Comparison of ENCODE assay signal across 24 cellular contexts in the genomic region with DNA sequence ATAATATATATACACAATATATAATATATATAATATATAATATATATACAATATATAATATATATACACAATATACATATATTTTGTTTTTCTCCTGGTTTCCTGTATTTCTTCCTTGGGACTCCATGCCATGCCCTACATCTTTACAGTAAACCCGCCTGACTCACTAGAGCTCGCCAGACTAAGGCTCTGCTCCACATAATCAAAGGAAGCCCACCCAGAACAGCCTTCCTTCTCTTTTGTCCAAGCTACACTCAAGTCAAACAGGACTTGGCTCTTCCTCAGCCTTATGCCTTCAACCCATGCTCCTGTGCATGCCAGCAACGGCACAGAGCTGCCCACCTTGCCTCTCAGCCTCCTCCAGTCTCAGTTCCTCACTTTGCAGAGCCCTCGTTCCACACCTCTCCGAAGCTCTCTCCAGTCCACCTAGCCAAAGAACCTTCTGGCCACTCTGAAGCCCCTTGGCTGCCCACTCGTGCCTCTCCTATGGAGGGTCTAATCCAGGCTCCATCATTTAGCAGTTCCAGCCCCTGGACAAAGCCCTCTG.
DNase-seq lines count a peak whose midpoint lies in the region; ATAC-seq lines count a peak whose summit lies in the region.
"Had no signal": no experiment of that assay in that cellular context is flagged by ENCODE, and none has a peak within 500 bp of the region (broad histone marks: within the 10 kb centered on the region; RNA-seq: fewer than 3 reads in every experiment).

No MANE protein-coding gene starts in this region.

- intact Hi-C loops in activated CD4-positive, alpha-beta T cell treated with anti-CD3 and anti-CD28 coated beads, Interleukin-2, amount 10 ng/mL, durations not matched to agents 24 days and 14 days (cut with micrococcal nuclease) = no loop called here

- no peak overlapping the region for H3K4me3 ChIP-seq in Karpas-422 (ENCODE audit: low read length)
- H3K4me3 ChIP-seq: esophagus squamous epithelium, mucosa of descending colon, smooth muscle cell had no signal

- POLR2A ChIA-PET in activated CD4-positive, alpha-beta T cell treated with anti-CD3 and anti-CD28 coated beads, Interleukin-2, amount 10 ng/mL, durations not matched to agents 7 days and 5 days (lab: Charles Lee) = no interaction called here

- H3K36me3 ChIP-seq in Karpas-422 (ENCODE audit: insufficient read depth, low read length) = peaks cover 73% of the 10 kb centered on the region
- H3K36me3 ChIP-seq: neutrophil had no signal

- H2AFZ ChIP-seq in Karpas-422 (ENCODE audit: low read length) = no peak overlapping the region

- H3K36me3 Mint-ChIP-seq in activated CD4-positive, alpha-beta T cell treated with anti-CD3 and anti-CD28 coated beads, Interleukin-2, amount 10 ng/mL, durations not matched to agents 7 days and 5 days (ENCODE audit: low read depth) = peaks cover 38% of the 10 kb centered on the region
- H3K36me3 Mint-ChIP-seq in activated CD4-positive, alpha-beta T cell treated with anti-CD3 and anti-CD28 coated beads, Interleukin-2, amount 10 ng/mL, durations not matched to agents 24 days and 14 days (ENCODE audit: low read depth) = peaks cover 52% of the 10 kb centered on the region
- peaks cover 85% of the 10 kb centered on the region for H3K36me3 Mint-ChIP-seq in activated T-helper 17 cell treated with anti-CD3 and anti-CD28 coated beads, Interleukin-2, amount 50 U/mL, for 72 hours (ENCODE audit: low read depth)
- H3K36me3 Mint-ChIP-seq in stimulated activated effector memory CD8-positive, alpha-beta T cell treated with anti-CD3 and anti-CD28 coated beads, Interleukin-12 subunit alpha, Interleukin-12 subunit beta, amount 100 ng/mL, for 72 hours = peaks cover 80% of the 10 kb centered on the region

- no peak overlapping the region for H3K4me3 Mint-ChIP-seq in activated CD4-positive, alpha-beta T cell treated with anti-CD3 and anti-CD28 coated beads, Interleukin-2, amount 10 ng/mL, durations not matched to agents 7 days and 5 days
- no peak overlapping the region for H3K4me3 Mint-ChIP-seq in activated CD4-positive, alpha-beta T cell treated with anti-CD3 and anti-CD28 coated beads, Interleukin-2, amount 10 ng/mL, durations not matched to agents 24 days and 14 days
- H3K4me3 Mint-ChIP-seq in activated T-helper 17 cell treated with anti-CD3 and anti-CD28 coated beads, Interleukin-2, amount 50 U/mL, for 72 hours = no peak overlapping the region
- no peak overlapping the region for H3K4me3 Mint-ChIP-seq in stimulated activated effector memory CD8-positive, alpha-beta T cell treated with anti-CD3 and anti-CD28 coated beads, Interleukin-12 subunit alpha, Interleukin-12 subunit beta, amount 100 ng/mL, for 72 hours
- H3K4me3 Mint-ChIP-seq: H9, T-cell had no signal

- H3K4me2 ChIP-seq in Karpas-422 (ENCODE audit: low read depth, low read length, poor library complexity, severe bottlenecking) = no peak overlapping the region
- H3K4me2 ChIP-seq: smooth muscle cell had no signal

- H3K27ac Mint-ChIP-seq in activated CD4-positive, alpha-beta T cell treated with anti-CD3 and anti-CD28 coated beads, Interleukin-2, amount 10 ng/mL, durations not matched to agents 7 days and 5 days = no peak overlapping the region
- H3K27ac Mint-ChIP-seq in activated CD4-positive, alpha-beta T cell treated with anti-CD3 and anti-CD28 coated beads, Interleukin-2, amount 10 ng/mL, durations not matched to agents 24 days and 14 days = no peak overlapping the region
- H3K27ac Mint-ChIP-seq in activated T-helper 17 cell treated with anti-CD3 and anti-CD28 coated beads, Interleukin-2, amount 50 U/mL, for 72 hours = peak overlapping the region; percentile 53
- H3K27ac Mint-ChIP-seq in stimulated activated effector memory CD8-positive, alpha-beta T cell treated with anti-CD3 and anti-CD28 coated beads, Interleukin-12 subunit alpha, Interleukin-12 subunit beta, amount 100 ng/mL, for 72 hours = peak overlapping the region; percentile 67
- H3K27ac Mint-ChIP-seq: activated T-helper 2 cell treated with anti-CD3 and anti-CD28 coated beads, Interferon-gamma antibody, Interleukin-2, Interleukin-4, amounts not matched to agents 10 μg/mL and 5 μg/mL and 100 μg/mL, durations not matched to agents 14 hours and 24 hours and 36 hours; H9 had no signal

- peaks cover 7% of the 10 kb centered on the region; the same call in 1 of the 2 replicates for H4K20me1 ChIP-seq in Karpas-422 (ENCODE audit: insufficient read depth, low read depth, low read length)

- H3K9me3 Mint-ChIP-seq in activated CD4-positive, alpha-beta T cell treated with anti-CD3 and anti-CD28 coated beads, Interleukin-2, amount 10 ng/mL, durations not matched to agents 7 days and 5 days = no peaks in the 10 kb centered on the region
- H3K9me3 Mint-ChIP-seq in activated CD4-positive, alpha-beta T cell treated with anti-CD3 and anti-CD28 coated beads, Interleukin-2, amount 10 ng/mL, durations not matched to agents 24 days and 14 days = no peaks in the 10 kb centered on the region
- H3K9me3 Mint-ChIP-seq in activated T-helper 17 cell treated with anti-CD3 and anti-CD28 coated beads, Interleukin-2, amount 50 U/mL, for 72 hours = no peaks in the 10 kb centered on the region
- H3K9me3 Mint-ChIP-seq in stimulated activated effector memory CD8-positive, alpha-beta T cell treated with anti-CD3 and anti-CD28 coated beads, Interleukin-12 subunit alpha, Interleukin-12 subunit beta, amount 100 ng/mL, for 72 hours = no peaks in the 10 kb centered on the region
- H3K9me3 Mint-ChIP-seq: activated T-helper 2 cell treated with anti-CD3 and anti-CD28 coated beads, Interferon-gamma antibody, Interleukin-2, Interleukin-4, amounts not matched to agents 10 μg/mL and 5 μg/mL and 100 μg/mL, durations not matched to agents 14 hours and 24 hours and 36 hours; T-cell had no signal

- H3K9me2 ChIP-seq in Karpas-422 (replicated peaks; ENCODE audit: insufficient read depth, low read length) = no peaks in the 10 kb centered on the region

- peak; percentile 13 for DNase-seq in activated CD4-positive, alpha-beta T cell treated with anti-CD3 and anti-CD28 coated beads, Interleukin-2, amount 10 ng/mL, durations not matched to agents 7 days and 5 days
- DNase-seq in activated CD4-positive, alpha-beta T cell treated with anti-CD3 and anti-CD28 coated beads, Interleukin-2, amount 10 ng/mL, durations not matched to agents 24 days and 14 days = no peak
- DNase-seq in Karpas-422 (no peak), putamen (ENCODE audit: low spot score) (no peak), NCI-H128 (lab: John Stamatoyannopoulos, UW; ENCODE audit: unreplicated experiment) (no peak)
- DNase-seq in stimulated activated effector memory CD8-positive, alpha-beta T cell treated with anti-CD3 and anti-CD28 coated beads, Interleukin-12 subunit alpha, Interleukin-12 subunit beta, amount 100 ng/mL, for 72 hours (ENCODE audit: low spot score in 2 of 2) = no peak
- DNase-seq: activated CD8-positive, alpha-beta memory T cell treated with anti-CD3 and anti-CD28 coated beads for 24 hours; amygdala; C1 segment of cervical spinal cord; DMS 273 treated with DMSO at 0.1 percent for 48 hours; effector CD8-positive, alpha-beta T cell; esophagus squamous epithelium; H9; mucosa of descending colon; NCI-H146; NCI-H2227 treated with DMSO at 0.1 percent for 48 hours; stimulated activated CD4-positive, alpha-beta T cell treated with anti-CD3 and anti-CD28 coated beads, Interleukin-4, amount 100 ng/mL, for 24 hours; T-cell had no signal

- no peaks in the 10 kb centered on the region for H3K27me3 Mint-ChIP-seq in activated CD4-positive, alpha-beta T cell treated with anti-CD3 and anti-CD28 coated beads, Interleukin-2, amount 10 ng/mL, durations not matched to agents 7 days and 5 days
- H3K27me3 Mint-ChIP-seq in activated CD4-positive, alpha-beta T cell treated with anti-CD3 and anti-CD28 coated beads, Interleukin-2, amount 10 ng/mL, durations not matched to agents 24 days and 14 days = no peaks in the 10 kb centered on the region
- no peaks in the 10 kb centered on the region for H3K27me3 Mint-ChIP-seq in activated T-helper 17 cell treated with anti-CD3 and anti-CD28 coated beads, Interleukin-2, amount 50 U/mL, for 72 hours
- H3K27me3 Mint-ChIP-seq: T-cell had no signal

- CTCF ChIA-PET in activated CD4-positive, alpha-beta T cell treated with anti-CD3 and anti-CD28 coated beads, Interleukin-2, amount 10 ng/mL, durations not matched to agents 7 days and 5 days (lab: Charles Lee) = interaction anchor here (0.9 kb wide), 1 partner anchor 11 kb away, joined by 3 read pairs; no protein-coding TSS in a partner anchor

- H3K27ac ChIP-seq in Karpas-422 (ENCODE audit: low read length) = peak overlapping the region; percentile 72; the same call in 1 of the 2 replicates
- H3K27ac ChIP-seq: esophagus squamous epithelium, neutrophil, VCaP had no signal

- no peak overlapping the region for H3K9ac ChIP-seq in Karpas-422 (ENCODE audit: low read length)

- no peaks in the 10 kb centered on the region for H3K27me3 ChIP-seq in Karpas-422 (ENCODE audit: low read length)
- H3K27me3 ChIP-seq: esophagus squamous epithelium, neutrophil had no signal

- peaks cover 6% of the 10 kb centered on the region for H3K4me1 Mint-ChIP-seq in activated CD4-positive, alpha-beta T cell treated with anti-CD3 and anti-CD28 coated beads, Interleukin-2, amount 10 ng/mL, durations not matched to agents 7 days and 5 days
- peaks cover 40% of the 10 kb centered on the region for H3K4me1 Mint-ChIP-seq in activated CD4-positive, alpha-beta T cell treated with anti-CD3 and anti-CD28 coated beads, Interleukin-2, amount 10 ng/mL, durations not matched to agents 24 days and 14 days
- H3K4me1 Mint-ChIP-seq in activated T-helper 17 cell treated with anti-CD3 and anti-CD28 coated beads, Interleukin-2, amount 50 U/mL, for 72 hours = peaks cover 47% of the 10 kb centered on the region
- H3K4me1 Mint-ChIP-seq in stimulated activated effector memory CD8-positive, alpha-beta T cell treated with anti-CD3 and anti-CD28 coated beads, Interleukin-12 subunit alpha, Interleukin-12 subunit beta, amount 100 ng/mL, for 72 hours = peaks cover 64% of the 10 kb centered on the region

- peaks cover 90% of the 10 kb centered on the region for H3K79me2 ChIP-seq in Karpas-422 (ENCODE audit: low read length)

- no peak for ATAC-seq in activated T-helper 17 cell treated with anti-CD3 and anti-CD28 coated beads, Interleukin-2, amount 50 U/mL, for 72 hours (replicated peaks)
- no peak for ATAC-seq in stimulated activated effector memory CD8-positive, alpha-beta T cell treated with anti-CD3 and anti-CD28 coated beads, Interleukin-12 subunit alpha, Interleukin-12 subunit beta, amount 100 ng/mL, for 72 hours
- ATAC-seq in GM19397 (IDR thresholded peaks at IDR 0.05; ENCODE audit: unreplicated experiment) = no peak
- ATAC-seq: mucosa of descending colon, T-cell had no signal

- peaks cover 56% of the 10 kb centered on the region for H3K4me1 ChIP-seq in Karpas-422 (ENCODE audit: low read length)

- no peaks in the 10 kb centered on the region for H3K9me3 ChIP-seq in Karpas-422 (ENCODE audit: low read length)
- H3K9me3 ChIP-seq: esophagus squamous epithelium, mucosa of descending colon, neutrophil had no signal

Comparison
In these comparisons a context has a peak if more than half of its experiments do, and no peak if none do; other contexts are left out.
1. H3K27ac Mint-ChIP-seq: peak in activated T-helper 17 cell treated with anti-CD3 and anti-CD28 coated beads, Interleukin-2, amount 50 U/mL, for 72 hours (single experiment) and stimulated activated effector memory CD8-positive, alpha-beta T cell treated with anti-CD3 and anti-CD28 coated beads, Interleukin-12 subunit alpha, Interleukin-12 subunit beta, amount 100 ng/mL, for 72 hours (single experiment); none in activated CD4-positive, alpha-beta T cell treated with anti-CD3 and anti-CD28 coated beads, Interleukin-2, amount 10 ng/mL, durations not matched to agents 7 days and 5 days (single experiment) and activated CD4-positive, alpha-beta T cell treated with anti-CD3 and anti-CD28 coated beads, Interleukin-2, amount 10 ng/mL, durations not matched to agents 24 days and 14 days (single experiment).